ENCODE assay signal across 8 cellular contexts in the genomic region with DNA sequence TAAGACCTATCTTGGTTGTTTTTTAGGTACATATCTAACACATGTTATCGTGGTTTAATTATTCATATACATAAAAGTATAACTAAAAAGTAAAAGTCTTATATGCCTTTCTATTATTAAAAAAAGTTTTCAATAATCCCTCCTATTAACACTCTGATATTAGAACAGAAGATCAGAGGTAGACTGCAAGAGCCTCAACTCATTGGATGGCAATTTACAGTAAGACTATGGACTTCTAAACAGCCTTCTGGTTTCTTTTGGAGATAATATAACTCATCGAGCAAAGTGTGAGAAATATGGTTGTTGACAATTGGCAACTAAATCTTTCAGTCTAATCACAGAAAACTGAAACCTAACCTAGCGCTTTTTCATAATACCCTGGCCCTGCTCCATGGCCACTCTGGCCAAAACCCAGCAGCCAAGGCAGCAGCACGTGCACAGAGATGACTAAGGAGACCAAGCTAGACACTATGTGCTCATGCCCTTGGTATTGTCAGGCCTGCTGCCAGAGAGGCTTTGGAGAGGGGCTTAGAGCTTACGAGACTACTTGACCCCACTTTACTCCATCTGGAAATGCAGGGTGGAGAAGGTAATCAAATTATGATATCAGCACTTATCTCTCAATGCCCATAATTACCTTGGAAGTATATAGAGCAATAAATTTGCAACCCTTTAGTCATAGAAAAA. TPM values are rescaled to one million over a fixed set of nuclear protein-coding genes. Genes with fewer than 3 reads are reported as not detected.
A peak's percentile ranks its signal among the peaks of the same experiment; 100 is the strongest.
DNase-seq lines count a peak whose midpoint lies in the region; ATAC-seq, FAIRE-seq and TF ChIP-seq lines count a peak whose summit lies in the region.

No MANE protein-coding gene starts in this region.

- no peak for ATAC-seq in GM21381 (IDR thresholded peaks at IDR 0.05; ENCODE audit: unreplicated experiment)

- peak; percentile 25 for DNase-seq in HEK293T (ENCODE audit: extremely low spot score)
- peak; percentile 89 for DNase-seq in cardiac septum (ENCODE audit: low spot score)
- peak; percentile 63 for DNase-seq in small intestine
- no peak for DNase-seq in NCI-H146 treated with DMSO at 0.1 percent for 48 hours (lab: John Stamatoyannopoulos, UW; ENCODE audit: unreplicated experiment)
- DNase-seq in MV-4-11 (lab: John Stamatoyannopoulos, UW), result no peak
- DNase-seq in activated T-helper 2 cell treated with anti-CD3 and anti-CD28 coated beads, Interferon-gamma antibody, Interleukin-2, Interleukin-4, amounts not matched to agents 10 μg/mL and 5 μg/mL and 100 μg/mL, durations not matched to agents 14 hours and 24 hours and 36 hours (ENCODE audit: low spot score), result no peak

- H3K9me3 Mint-ChIP-seq in activated T-helper 2 cell treated with anti-CD3 and anti-CD28 coated beads, Interferon-gamma antibody, Interleukin-2, Interleukin-4, amounts not matched to agents 10 μg/mL and 5 μg/mL and 100 μg/mL, durations not matched to agents 14 hours and 24 hours and 36 hours, result no peaks in the 10 kb centered on the region

- intact Hi-C loops in cardiac septum (cut with DNase I), result loop anchor here (5.0 to 10.0 kb wide), 2 partner anchors 42 to 290 kb away; a partner anchor contains a TSS
- intact Hi-C loops in activated T-helper 2 cell treated with anti-CD3 and anti-CD28 coated beads, Interferon-gamma antibody, Interleukin-2, Interleukin-4, amounts not matched to agents 10 μg/mL and 5 μg/mL and 100 μg/mL, durations not matched to agents 14 hours and 24 hours and 36 hours (cut with micrococcal nuclease), result no loop called here

- POLR2A ChIA-PET in HEK293T (lab: Yijun Ruan, JAX), result no interaction called here

- H3K27ac ChIP-seq in VCaP, result peak overlapping the region; percentile 22
- peak overlapping the region in 1 of 2 donors; percentile 4 for H3K27ac ChIP-seq in small intestine (ENCODE audit: low read depth in 1 of 2, low read length in 1 of 2)

- H3K4me3 ChIP-seq in small intestine (ENCODE audit: low read depth in 1 of 2, low read length in 2 of 2), result no peak overlapping the region

- TF ChIP-seq CTCF in VCaP (conservative IDR thresholded peaks at IDR 0.05), result no peak

- H3K27me3 ChIP-seq in small intestine (ENCODE audit: control insufficient read depth in 2 of 2, insufficient read depth in 2 of 2, low read length in 2 of 2), result no peaks in the 10 kb centered on the region

- 22 to 43% (median 38%) methylated on average over 5 of the region's 5 CpGs for WGBS in small intestine, 3 donors

- CTCF ChIA-PET in HEK293T (lab: Yijun Ruan, JAX), result no interaction called here

- H3K27ac Mint-ChIP-seq in activated T-helper 2 cell treated with anti-CD3 and anti-CD28 coated beads, Interferon-gamma antibody, Interleukin-2, Interleukin-4, amounts not matched to agents 10 μg/mL and 5 μg/mL and 100 μg/mL, durations not matched to agents 14 hours and 24 hours and 36 hours, result no peak overlapping the region

- peak; percentile 26 for FAIRE-seq in small intestine (lab: Jason Lieb, UNC)

- no peaks in the 10 kb centered on the region for H3K9me3 ChIP-seq in small intestine (ENCODE audit: control insufficient read depth, low read depth)

- H3K27me3 Mint-ChIP-seq in activated T-helper 2 cell treated with anti-CD3 and anti-CD28 coated beads, Interferon-gamma antibody, Interleukin-2, Interleukin-4, amounts not matched to agents 10 μg/mL and 5 μg/mL and 100 μg/mL, durations not matched to agents 14 hours and 24 hours and 36 hours (ENCODE audit: low read depth), result no peaks in the 10 kb centered on the region

- H3K4me1 Mint-ChIP-seq in activated T-helper 2 cell treated with anti-CD3 and anti-CD28 coated beads, Interferon-gamma antibody, Interleukin-2, Interleukin-4, amounts not matched to agents 10 μg/mL and 5 μg/mL and 100 μg/mL, durations not matched to agents 14 hours and 24 hours and 36 hours (ENCODE audit: low read depth), result peaks cover 5% of the 10 kb centered on the region

- H3K4me1 ChIP-seq in small intestine (ENCODE audit: control insufficient read depth in 2 of 2, insufficient read depth in 1 of 2, low read depth in 1 of 2, low read length in 1 of 2), result peaks cover 4% of the 10 kb centered on the region in 2 donors

- H3K36me3 ChIP-seq in small intestine (ENCODE audit: control insufficient read depth in 2 of 2, insufficient read depth in 2 of 2, low read length in 2 of 2), result no peaks in the 10 kb centered on the region

- peaks cover 42% of the 10 kb centered on the region for H3K36me3 Mint-ChIP-seq in activated T-helper 2 cell treated with anti-CD3 and anti-CD28 coated beads, Interferon-gamma antibody, Interleukin-2, Interleukin-4, amounts not matched to agents 10 μg/mL and 5 μg/mL and 100 μg/mL, durations not matched to agents 14 hours and 24 hours and 36 hours (ENCODE audit: low read depth)

- no peak overlapping the region for H3K4me3 Mint-ChIP-seq in activated T-helper 2 cell treated with anti-CD3 and anti-CD28 coated beads, Interferon-gamma antibody, Interleukin-2, Interleukin-4, amounts not matched to agents 10 μg/mL and 5 μg/mL and 100 μg/mL, durations not matched to agents 14 hours and 24 hours and 36 hours (ENCODE audit: low read depth)

TF ChIP-seq in HEK293T, 16 proteins besides CTCF, POLR2A, EP300 and RAD21:
- TF ChIP-seq SUZ12 (IDR thresholded peaks at IDR 0.05) (no peak), FOXA1 (IDR thresholded peaks at IDR 0.05) (no peak), ZNF384 (IDR thresholded peaks at IDR 0.05) (no peak), FOXM1 (IDR thresholded peaks at IDR 0.05; ENCODE audit: borderline replicate concordance) (no peak), NFRKB (IDR thresholded peaks at IDR 0.05) (no peak), LEF1 (IDR thresholded peaks at IDR 0.05; ENCODE audit: borderline replicate concordance) (no peak), SP1 (IDR thresholded peaks at IDR 0.05) (no peak), BHLHE40 (IDR thresholded peaks at IDR 0.05; ENCODE audit: borderline replicate concordance) (no peak), HDGF (IDR thresholded peaks at IDR 0.05; ENCODE audit: borderline replicate concordance) (no peak), TARDBP (IDR thresholded peaks at IDR 0.05) (no peak), ARNT (IDR thresholded peaks at IDR 0.05) (no peak), ELF4 (IDR thresholded peaks at IDR 0.05) (no peak), L3MBTL2 (conservative IDR thresholded peaks at IDR 0.05) (no peak), CTBP1 (IDR thresholded peaks at IDR 0.05; ENCODE audit: borderline replicate concordance) (no peak), FOXK2 (IDR thresholded peaks at IDR 0.05) (no peak)
- TF ChIP-seq, protein P1, sequence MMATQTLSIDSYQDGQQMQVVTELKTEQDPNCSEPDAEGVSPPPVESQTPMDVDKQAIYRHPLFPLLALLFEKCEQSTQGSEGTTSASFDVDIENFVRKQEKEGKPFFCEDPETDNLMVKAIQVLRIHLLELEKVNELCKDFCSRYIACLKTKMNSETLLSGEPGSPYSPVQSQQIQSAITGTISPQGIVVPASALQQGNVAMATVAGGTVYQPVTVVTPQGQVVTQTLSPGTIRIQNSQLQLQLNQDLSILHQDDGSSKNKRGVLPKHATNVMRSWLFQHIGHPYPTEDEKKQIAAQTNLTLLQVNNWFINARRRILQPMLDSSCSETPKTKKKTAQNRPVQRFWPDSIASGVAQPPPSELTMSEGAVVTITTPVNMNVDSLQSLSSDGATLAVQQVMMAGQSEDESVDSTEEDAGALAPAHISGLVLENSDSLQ (IDR thresholded peaks at IDR 0.05), result no peak

RNA-seq across cellular contexts. Expression of a gene that starts 40.6 kb away (rescaled TPM):
- 6.2 TPM for total RNA-seq in cardiac septum
- 1 to 10 TPM; 2.5 to 7.0 (median 5.1) TPM for polyA plus RNA-seq in small intestine
- total RNA-seq in activated T-helper 2 cell treated with anti-CD3 and anti-CD28 coated beads, Interferon-gamma antibody, Interleukin-2, Interleukin-4, amounts not matched to agents 10 μg/mL and 5 μg/mL and 100 μg/mL, durations not matched to agents 14 hours and 24 hours and 36 hours, result 12.2 and 12.7 TPM in 2 replicates

Comparison
In these comparisons a context has a peak if more than half of its experiments do, and no peak if none do; other contexts are left out.
1. DNase-seq: peak in HEK293T (single experiment), cardiac septum (single experiment) and small intestine (single experiment); none in NCI-H146 treated with DMSO at 0.1 percent for 48 hours (single experiment), MV-4-11 (single experiment) and activated T-helper 2 cell treated with anti-CD3 and anti-CD28 coated beads, Interferon-gamma antibody, Interleukin-2, Interleukin-4, amounts not matched to agents 10 μg/mL and 5 μg/mL and 100 μg/mL, durations not matched to agents 14 hours and 24 hours and 36 hours (single experiment).